22 cellular contexts compared by ENCODE assay signal in genomic region chr4:145921231-145921630, GRCh38. TPM values are rescaled to one million over a fixed set of nuclear protein-coding genes. Genes with fewer than 3 reads are reported as not detected.
A peak's percentile ranks its signal among the peaks of the same experiment; 100 is the strongest.
DNase-seq lines count a peak whose midpoint lies in the region; ATAC-seq, FAIRE-seq and TF ChIP-seq lines count a peak whose summit lies in the region.
"Had no signal": no experiment of that assay in that cellular context is flagged by ENCODE, and none has a peak within 500 bp of the region (broad histone marks: within the 10 kb centered on the region; RNA-seq: fewer than 3 reads in every experiment).

No MANE protein-coding gene starts in this region.

- peaks cover 6% of the 10 kb centered on the region for H3K9me3 ChIP-seq in A673 (ENCODE audit: low read depth, low read length, poor library complexity, severe bottlenecking)
- H3K9me3 ChIP-seq in astrocyte (ENCODE audit: insufficient read depth, low read depth, low read length) = no peaks in the 10 kb centered on the region
- no peaks in the 10 kb centered on the region for H3K9me3 ChIP-seq in heart right ventricle

- no peak overlapping the region for H3K9ac ChIP-seq in astrocyte (ENCODE audit: low read length)
- H3K9ac ChIP-seq: BLaER1 had no signal

- no peak overlapping the region for H3K4me3 Mint-ChIP-seq in astrocyte (ENCODE audit: unreplicated experiment)
- no peak overlapping the region for H3K4me3 Mint-ChIP-seq in mesothelial cell of epicardium
- H3K4me3 Mint-ChIP-seq: CD4-positive, alpha-beta T cell had no signal

- no peak for TF ChIP-seq POLR2A in GM18505 (IDR thresholded peaks at IDR 0.05; ENCODE audit: borderline replicate concordance, extremely low read depth, insufficient read depth, insufficient read length)

- DNase-seq in A673 (ENCODE audit: low spot score) (peak; percentile 44), D721Med (ENCODE audit: insufficient read length, low spot score) (no peak), astrocyte (ENCODE audit: low read depth) (no peak), mesothelial cell of epicardium (ENCODE audit: low spot score in 2 of 2, unreplicated experiment in 2 of 2) (no peak), heart right ventricle (no peak), 8988T (no peak)
- DNase-seq: ACHN; CD4-positive, alpha-beta T cell; COR-L47; DMS153; KG1; NCI-H1092 treated with DMSO at 0.1 percent for 48 hours; NCI-H1436 treated with DMSO at 0.1 percent for 48 hours; NCI-H1930; NCI-H748 treated with DMSO at 0.1 percent for 48 hours had no signal

- H3K27ac Mint-ChIP-seq in astrocyte (ENCODE audit: unreplicated experiment) (peak overlapping the region; percentile 49), mesothelial cell of epicardium (peak overlapping the region; percentile 1)
- H3K27ac Mint-ChIP-seq: CD4-positive, alpha-beta T cell had no signal

- H3K36me3 ChIP-seq in A673 (ENCODE audit: insufficient read depth, low read length, poor library complexity, severe bottlenecking) (no peaks in the 10 kb centered on the region), astrocyte (ENCODE audit: insufficient read depth, low read length) (no peaks in the 10 kb centered on the region), heart right ventricle (no peaks in the 10 kb centered on the region)

- peaks cover 62% of the 10 kb centered on the region for H4K20me1 ChIP-seq in astrocyte (ENCODE audit: insufficient read depth, low read length)

- H3K4me3 ChIP-seq in A673 (ENCODE audit: low read depth, low read length, poor library complexity, severe bottlenecking) = no peak overlapping the region
- H3K4me3 ChIP-seq in astrocyte (ENCODE audit: insufficient read depth, low read depth, low read length) = no peak overlapping the region
- H3K4me3 ChIP-seq in heart right ventricle = no peak overlapping the region
- H3K4me3 ChIP-seq: BLaER1 had no signal

- CTCF ChIA-PET in A673 (lab: Charles Lee) = no interaction called here

- no peak overlapping the region for H3K4me2 ChIP-seq in astrocyte (ENCODE audit: low read length)
- H3K4me2 ChIP-seq: BLaER1 had no signal

- H2AFZ ChIP-seq in astrocyte (ENCODE audit: low read depth, low read length) = no peak overlapping the region

- no TSS peak for BruUV-seq in A673 (replicated peaks; lab: Mats Ljungman, UMichigan)

- intact Hi-C loops in A673 (cut with micrococcal nuclease; ENCODE audit: unreplicated experiment) (no loop called here), heart right ventricle (cut with DNase I) (no loop called here)

- H3K9me3 Mint-ChIP-seq in astrocyte (ENCODE audit: unreplicated experiment) (no peaks in the 10 kb centered on the region), mesothelial cell of epicardium (peaks cover 29% of the 10 kb centered on the region)
- H3K9me3 Mint-ChIP-seq: CD4-positive, alpha-beta T cell had no signal

- H3K27me3 ChIP-seq in A673 (replicated peaks; ENCODE audit: insufficient read depth, low read depth, low read length, poor library complexity) (no peaks in the 10 kb centered on the region), astrocyte (ENCODE audit: insufficient read depth, low read length) (no peaks in the 10 kb centered on the region), heart right ventricle (no peaks in the 10 kb centered on the region)
- H3K27me3 ChIP-seq: BLaER1 had no signal

- H3K4me1 Mint-ChIP-seq in astrocyte (ENCODE audit: low read depth, unreplicated experiment) = peaks cover 25% of the 10 kb centered on the region
- H3K4me1 Mint-ChIP-seq in mesothelial cell of epicardium = peaks cover 6% of the 10 kb centered on the region

- POLR2A ChIA-PET in A673 (lab: Charles Lee; ENCODE audit: low non-redundant PET) = no interaction called here

- 90 to 92% methylated on average over 1 of the region's 1 CpG for WGBS in heart right ventricle, 2 donors

- FAIRE-seq in D721Med (lab: Jason Lieb, UNC) (peak; percentile 93), astrocyte (lab: Jason Lieb, UNC) (no peak)
- FAIRE-seq: GM12892, H54, HTR-8/SVneo had no signal

- peaks cover 20% of the 10 kb centered on the region for H3K36me3 Mint-ChIP-seq in astrocyte (ENCODE audit: low read depth, unreplicated experiment)
- H3K36me3 Mint-ChIP-seq in mesothelial cell of epicardium = peaks cover 43% of the 10 kb centered on the region

- H3K27me3 Mint-ChIP-seq in astrocyte (ENCODE audit: low read depth, unreplicated experiment) (no peaks in the 10 kb centered on the region), mesothelial cell of epicardium (ENCODE audit: low read depth) (no peaks in the 10 kb centered on the region)
- H3K27me3 Mint-ChIP-seq: CD4-positive, alpha-beta T cell had no signal

- peaks cover 95% of the 10 kb centered on the region for H3K79me2 ChIP-seq in astrocyte (ENCODE audit: insufficient read depth, low read length)

- ATAC-seq in heart right ventricle = no peak
- ATAC-seq in GM21515 (IDR thresholded peaks at IDR 0.05; ENCODE audit: unreplicated experiment) = no peak
- no peak for ATAC-seq in GM18505 (IDR thresholded peaks at IDR 0.05; ENCODE audit: unreplicated experiment)
- ATAC-seq: Panc1 had no signal

- H3K4me1 ChIP-seq in A673 (ENCODE audit: insufficient read depth, low read length, poor library complexity, severe bottlenecking) = peaks cover 13% of the 10 kb centered on the region
- peaks cover 10% of the 10 kb centered on the region for H3K4me1 ChIP-seq in astrocyte (ENCODE audit: insufficient read depth, low read length)
- H3K4me1 ChIP-seq in heart right ventricle = peaks cover 0 to 17% (median 11%) of the 10 kb centered on the region in 9 donors
- H3K4me1 ChIP-seq: BLaER1 had no signal

- no peak for TF ChIP-seq CTCF in A673 (conservative IDR thresholded peaks at IDR 0.05; ENCODE audit: low read depth, low read length)
- no peak for TF ChIP-seq CTCF in D721Med (IDR thresholded peaks at IDR 0.05; ENCODE audit: insufficient read depth, missing control alignments)
- TF ChIP-seq CTCF in astrocyte (IDR thresholded peaks at IDR 0.05; ENCODE audit: insufficient read depth, low read depth, low read length) = no peak
- no peak for TF ChIP-seq CTCF in mesothelial cell of epicardium (IDR thresholded peaks at IDR 0.05; ENCODE audit: unreplicated experiment)
- no peak for TF ChIP-seq CTCF in heart right ventricle (IDR thresholded peaks at IDR 0.05)

- no peak overlapping the region for H3K27ac ChIP-seq in A673 (ENCODE audit: low read depth, low read length, poor library complexity, severe bottlenecking)
- H3K27ac ChIP-seq in astrocyte (ENCODE audit: low read depth, low read length) = no peak overlapping the region
- H3K27ac ChIP-seq in heart right ventricle = no peak overlapping the region
- H3K27ac ChIP-seq: BLaER1 had no signal

RNA-seq across cellular contexts. Expression of gene ZNF827, which starts 17.4 kb away (rescaled TPM):
- total RNA-seq in A673 (2021) (18.4 and 20.0 TPM in 2 replicates), astrocyte (35.7 and 39.7 TPM in 2 replicates), mesothelial cell of epicardium (97.8 to 116 TPM (median 100 TPM) in 3 replicates), heart right ventricle (10 to 100 TPM; 11.7 to 33.9 (median 22.4) TPM)
- polyA plus RNA-seq in heart right ventricle = 1 to 10 TPM; 3.8 to 7.2 TPM
